23 cellular contexts compared by ENCODE assay signal in the genomic region with DNA sequence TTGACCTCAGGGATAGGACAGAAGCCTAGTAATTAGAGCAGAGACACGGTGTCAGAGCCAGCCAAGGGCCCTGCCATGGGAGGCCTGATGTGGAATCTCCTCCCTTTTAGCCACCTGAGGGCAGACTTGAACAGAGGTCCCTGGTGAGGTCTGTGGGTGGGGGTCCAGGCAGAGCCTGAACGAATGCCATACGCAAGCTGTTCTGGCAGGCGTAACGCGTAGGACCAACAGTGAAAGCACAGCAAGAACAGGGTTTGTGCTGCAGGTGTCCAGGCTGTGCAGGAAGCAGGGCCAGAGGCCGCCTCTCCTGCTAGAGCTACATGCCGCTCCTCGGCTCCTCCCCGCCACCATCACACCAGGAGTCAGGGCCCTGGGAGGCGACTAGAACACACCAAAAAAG.
"Had no signal": no experiment of that assay in that cellular context is flagged by ENCODE, and none has a peak within 500 bp of the region (broad histone marks: within the 10 kb centered on the region; RNA-seq: fewer than 3 reads in every experiment).

No MANE protein-coding gene starts in this region.

- DNase-seq: activated B cell treated with CpG ODN at 0.5 μM for 24 hours; activated CD4-positive, alpha-beta T cell treated with anti-CD3 and anti-CD28 coated beads for 4 hours; activated CD8-positive, alpha-beta T cell treated with anti-CD3 and anti-CD28 coated beads for 36 hours; activated naive CD4-positive, alpha-beta T cell; activated naive CD8-positive, alpha-beta T cell treated with anti-CD3 and anti-CD28 coated beads, Interleukin-2, amount 10 ng/mL, durations not matched to agents 7 days and 5 days; activated T-cell treated with anti-CD3 and anti-CD28 coated beads, Interleukin-2, amount 50 U/mL, for 1 hour; amygdala; erythroblast; foreskin melanocyte; glutamatergic neuron; hippocampal formation; midbrain; psoas muscle; right cardiac atrium; stimulated activated CD4-positive, alpha-beta T cell treated with anti-CD3 and anti-CD28 coated beads, Interleukin-15, amount 100 ng/mL, for 24 hours; stimulated activated CD4-positive, alpha-beta T cell treated with anti-CD3 and anti-CD28 coated beads, Interleukin-4, amount 100 ng/mL, for 1 hour; stomach had no signal

- H3K9me3 ChIP-seq: psoas muscle, stomach had no signal

- H3K27ac ChIP-seq: psoas muscle, skin epidermis, stomach had no signal

- ATAC-seq: activated CD8-positive, alpha-beta T cell treated with anti-CD3 and anti-CD28 coated beads for 36 hours; activated T-helper 17 cell treated with anti-CD3 and anti-CD28 coated beads, Interleukin-2, amount 50 U/mL, for 72 hours; left lobe of liver; psoas muscle; right cardiac atrium had no signal

- H3K4me3 ChIP-seq: lung, psoas muscle, skin epidermis, stomach had no signal

- H3K27me3 ChIP-seq: stomach had no signal

- FAIRE-seq: keratinocyte, TTC549 had no signal

- H3K36me3 ChIP-seq: stomach had no signal
